ENCODE assay signal across 1 cellular context in genomic region chr6:3906191-3907019, GRCh38.
TF ChIP-seq lines count a peak whose summit lies in the region.

No MANE protein-coding gene starts in this region.

TF ChIP-seq in HepG2, 621 proteins besides CTCF, POLR2A, EP300 and RAD21 (continued from another document and continues in another):
- no peak for TF ChIP-seq GMEB2 (CRISPR knock-in tag; IDR thresholded peaks at IDR 0.05; ENCODE audit: low read depth)
- peak; percentile 84 for TF ChIP-seq PRDM10 (CRISPR knock-in tag; IDR thresholded peaks at IDR 0.05; ENCODE audit: low read depth)
- TF ChIP-seq ZFP82 (CRISPR knock-in tag; IDR thresholded peaks at IDR 0.05; ENCODE audit: borderline replicate concordance), result 0 out of 2 replicates have a peak, but pooled peaks have one; percentile 65
- no peak; the same call in 1 of the 2 replicates for TF ChIP-seq KMT2A (CRISPR knock-in tag; IDR thresholded peaks at IDR 0.05)
- peak; percentile 99 for TF ChIP-seq MTA1 (CRISPR knock-in tag; IDR thresholded peaks at IDR 0.05; ENCODE audit: borderline replicate concordance)
- peak; percentile 81 for TF ChIP-seq BRD4 (CRISPR knock-in tag; IDR thresholded peaks at IDR 0.05)
- TF ChIP-seq MEIS1 (CRISPR knock-in tag; IDR thresholded peaks at IDR 0.05; ENCODE audit: borderline replicate concordance), result no peak; the same call in 1 of the 2 replicates
- TF ChIP-seq ZNF619 (CRISPR knock-in tag; IDR thresholded peaks at IDR 0.05), result peak; percentile 85; the same call in 1 of the 2 replicates
- peak; percentile 92 for TF ChIP-seq ZNF281 (CRISPR knock-in tag; IDR thresholded peaks at IDR 0.05; ENCODE audit: borderline replicate concordance)
- no peak for TF ChIP-seq TCF12 (IDR thresholded peaks at IDR 0.05)
- TF ChIP-seq TCF12 (CRISPR knock-in tag; IDR thresholded peaks at IDR 0.05), result peak; percentile 74
- no peak for TF ChIP-seq ZNF282 (IDR thresholded peaks at IDR 0.05; ENCODE audit: partially characterized antibody)
- no peak for TF ChIP-seq HNRNPK (IDR thresholded peaks at IDR 0.05; ENCODE audit: low read depth, low read length, poor library complexity, severe bottlenecking)
- no peak for TF ChIP-seq ZNF326 (CRISPR knock-in tag; IDR thresholded peaks at IDR 0.05; ENCODE audit: borderline replicate concordance)
- TF ChIP-seq NFYB (CRISPR knock-in tag; IDR thresholded peaks at IDR 0.05), result peak; percentile 31
- peak; percentile 89; the same call in 1 of the 2 replicates for TF ChIP-seq ZNF292 (CRISPR knock-in tag; IDR thresholded peaks at IDR 0.05; ENCODE audit: borderline replicate concordance, low read depth)
- peak; percentile 87 for TF ChIP-seq ZNF343 (CRISPR knock-in tag; IDR thresholded peaks at IDR 0.05)
- TF ChIP-seq TSC22D2 (CRISPR knock-in tag; IDR thresholded peaks at IDR 0.05; ENCODE audit: borderline replicate concordance), result peak; percentile 94; the same call in 1 of the 2 replicates
- peak; percentile 78; the same call in 1 of the 2 replicates for TF ChIP-seq NRL (CRISPR knock-in tag; IDR thresholded peaks at IDR 0.05; ENCODE audit: borderline replicate concordance)
- no peak for TF ChIP-seq ZNF616 (CRISPR knock-in tag; IDR thresholded peaks at IDR 0.05; ENCODE audit: low read depth)
- no peak for TF ChIP-seq SUZ12 (IDR thresholded peaks at IDR 0.05; ENCODE audit: low read depth, low read length)
- TF ChIP-seq ADNP (CRISPR knock-in tag; IDR thresholded peaks at IDR 0.05), result peak; percentile 42; the same call in 1 of the 2 replicates
- TF ChIP-seq ATAD3A (CRISPR knock-in tag; IDR thresholded peaks at IDR 0.05), result no peak
- TF ChIP-seq NR1H2 (CRISPR knock-in tag; IDR thresholded peaks at IDR 0.05; ENCODE audit: borderline replicate concordance, low read depth), result no peak
- TF ChIP-seq ZFYVE20 (CRISPR knock-in tag; IDR thresholded peaks at IDR 0.05; ENCODE audit: borderline replicate concordance, low read depth), result no peak
- peak; percentile 91 for TF ChIP-seq ZNF280B (CRISPR knock-in tag; IDR thresholded peaks at IDR 0.05; ENCODE audit: borderline replicate concordance)
- peak; percentile 99 for TF ChIP-seq SP5 (CRISPR knock-in tag; IDR thresholded peaks at IDR 0.05; ENCODE audit: borderline replicate concordance, low read depth)
- peak; percentile 65; the same call in 1 of the 2 replicates for TF ChIP-seq ZKSCAN8 (CRISPR knock-in tag; IDR thresholded peaks at IDR 0.05; ENCODE audit: borderline replicate concordance)
- TF ChIP-seq HIC2 (CRISPR knock-in tag; IDR thresholded peaks at IDR 0.05; ENCODE audit: low read depth), result peak; percentile 92
- TF ChIP-seq ZNF709 (CRISPR knock-in tag; IDR thresholded peaks at IDR 0.05), result no peak; the same call in 1 of the 2 replicates
- peak; percentile 25; the same call in 1 of the 2 replicates for TF ChIP-seq USF2 (IDR thresholded peaks at IDR 0.05; ENCODE audit: low read depth, low read length)
- TF ChIP-seq USF2 (CRISPR knock-in tag; IDR thresholded peaks at IDR 0.05; ENCODE audit: borderline replicate concordance), result peak; percentile 52; the same call in 1 of the 2 replicates
- peak; percentile 96 for TF ChIP-seq TBX2 (CRISPR knock-in tag; IDR thresholded peaks at IDR 0.05; ENCODE audit: borderline replicate concordance)
- TF ChIP-seq FOXM1 (CRISPR knock-in tag; IDR thresholded peaks at IDR 0.05), result 0 out of 2 replicates have a peak, but pooled peaks have one; percentile 45
- peak; percentile 71 for TF ChIP-seq SPEN (CRISPR knock-in tag; IDR thresholded peaks at IDR 0.05; ENCODE audit: low read depth)
- TF ChIP-seq ZNF230 (CRISPR knock-in tag; IDR thresholded peaks at IDR 0.05), result peak; percentile 96
- peak; percentile 90 for TF ChIP-seq ZNF44 (CRISPR knock-in tag; IDR thresholded peaks at IDR 0.05)
- peak; percentile 55; the same call in 1 of the 2 replicates for TF ChIP-seq SAFB2 (CRISPR knock-in tag; IDR thresholded peaks at IDR 0.05; ENCODE audit: borderline replicate concordance, low read depth)
- TF ChIP-seq ZFP36L1 (CRISPR knock-in tag; IDR thresholded peaks at IDR 0.05), result 0 out of 2 replicates have a peak, but pooled peaks have one; percentile 3
- TF ChIP-seq RFX3 (CRISPR knock-in tag; IDR thresholded peaks at IDR 0.05), result no peak
- 0 out of 2 replicates have a peak, but pooled peaks have one; percentile 57 for TF ChIP-seq ZNF816 (CRISPR knock-in tag; IDR thresholded peaks at IDR 0.05; ENCODE audit: borderline replicate concordance)
- peak; percentile 91 for TF ChIP-seq HMG20A (CRISPR knock-in tag; IDR thresholded peaks at IDR 0.05; ENCODE audit: borderline replicate concordance)
- TF ChIP-seq ZNF580 (CRISPR knock-in tag; IDR thresholded peaks at IDR 0.05; ENCODE audit: borderline replicate concordance, low read depth), result peak; percentile 87; the same call in 1 of the 2 replicates
- no peak for TF ChIP-seq NFE2L1 (CRISPR knock-in tag; IDR thresholded peaks at IDR 0.05; ENCODE audit: borderline replicate concordance)
- peak; percentile 82 for TF ChIP-seq FOXO1 (CRISPR knock-in tag; IDR thresholded peaks at IDR 0.05)
- no peak for TF ChIP-seq TRAFD1 (CRISPR knock-in tag; IDR thresholded peaks at IDR 0.05; ENCODE audit: borderline replicate concordance)
- peak; percentile 48 for TF ChIP-seq CEBPG (CRISPR knock-in tag; IDR thresholded peaks at IDR 0.05)
- TF ChIP-seq ELF1 (CRISPR knock-in tag; IDR thresholded peaks at IDR 0.05), result no peak
- no peak for TF ChIP-seq RBM22 (optimal IDR thresholded peaks at IDR 0.05; ENCODE audit: low read length)
- TF ChIP-seq ZNF549 (CRISPR knock-in tag; IDR thresholded peaks at IDR 0.05), result no peak
- TF ChIP-seq RXRB (CRISPR knock-in tag; IDR thresholded peaks at IDR 0.05; ENCODE audit: borderline replicate concordance), result peak; percentile 94
- no peak for TF ChIP-seq FOXK2 (IDR thresholded peaks at IDR 0.05)
- peak; percentile 82 for TF ChIP-seq PITX1 (CRISPR knock-in tag; IDR thresholded peaks at IDR 0.05)
- peak; percentile 79 to 84 for TF ChIP-seq MAFK (conservative IDR thresholded peaks at IDR 0.05 in 1 of 2, IDR thresholded peaks at IDR 0.05 in 1 of 2; ENCODE audit: low read length in 2 of 2)
- peak; percentile 78 for TF ChIP-seq KMT2B (CRISPR knock-in tag; IDR thresholded peaks at IDR 0.05)
- 0 out of 2 replicates have a peak, but pooled peaks have one; percentile 28 for TF ChIP-seq ZSCAN21 (CRISPR knock-in tag; IDR thresholded peaks at IDR 0.05; ENCODE audit: borderline replicate concordance)
